In the genomic region with DNA sequence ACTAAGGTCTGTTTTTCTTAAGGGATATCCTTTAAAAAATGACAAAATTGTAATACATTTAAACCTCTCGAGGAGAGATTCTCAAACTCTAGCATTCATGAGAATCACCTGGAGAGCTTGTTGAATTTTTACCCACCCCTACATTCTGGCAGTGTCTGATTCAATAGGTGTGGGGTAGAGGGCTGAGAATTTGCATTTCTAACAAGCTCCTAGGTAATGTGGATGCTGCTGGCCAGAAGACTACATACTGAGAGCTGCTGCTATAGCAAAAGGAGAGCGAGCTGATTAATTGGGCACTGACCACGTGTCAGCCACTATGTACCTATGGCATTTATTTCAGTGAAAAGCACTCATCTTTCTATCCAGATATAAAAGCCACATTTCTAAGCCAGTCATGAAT, we compare ENCODE assay signal across 3 cellular contexts.
"Had no signal": no experiment of that assay in that cellular context is flagged by ENCODE, and none has a peak within 500 bp of the region (broad histone marks: within the 10 kb centered on the region; RNA-seq: fewer than 3 reads in every experiment).

No MANE protein-coding gene starts in this region.

- H3K4me3 ChIP-seq: GM12878 had no signal

- DNase-seq: GDM1, GF-D8 had no signal

- ATAC-seq: GM12878 had no signal
